10 cellular contexts compared by ENCODE assay signal in the genomic region with DNA sequence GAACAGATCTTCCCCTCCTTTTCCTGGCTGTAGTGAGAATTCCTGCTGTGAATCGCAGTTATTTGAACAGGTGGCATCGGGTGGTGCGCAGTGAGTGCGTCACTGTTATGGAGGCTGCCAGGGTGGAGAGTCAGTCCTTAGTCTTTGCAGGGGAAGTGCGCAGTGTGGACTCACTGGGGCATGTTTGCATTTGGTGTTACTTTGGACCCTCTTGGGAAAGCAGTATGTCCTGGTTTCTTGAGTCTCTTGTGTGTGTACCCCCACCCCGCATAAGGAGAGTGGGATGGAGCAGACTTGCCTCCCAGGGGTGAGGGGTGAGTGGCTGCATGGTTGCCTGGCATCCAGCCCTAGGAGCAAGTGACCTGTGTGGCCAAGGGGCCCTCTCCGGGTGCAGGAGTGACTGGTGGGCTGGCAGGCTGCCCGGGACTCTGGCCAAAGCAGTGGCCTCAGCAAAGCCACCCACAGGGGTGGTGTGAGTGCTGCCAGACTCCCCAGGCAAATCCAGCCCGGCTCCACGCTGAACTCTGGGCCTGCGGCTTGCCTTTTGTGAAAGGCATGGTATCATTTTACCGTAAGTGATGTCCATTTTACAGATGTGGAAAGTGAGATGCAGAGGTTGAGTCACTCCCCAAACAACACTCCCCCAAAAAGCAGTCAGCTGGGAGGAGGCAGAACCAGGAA. TPM values are rescaled to one million over a fixed set of nuclear protein-coding genes. Genes with fewer than 3 reads are reported as not detected.
A peak's percentile ranks its signal among the peaks of the same experiment; 100 is the strongest.
DNase-seq lines count a peak whose midpoint lies in the region; ATAC-seq and TF ChIP-seq lines count a peak whose summit lies in the region.
"Had no signal": no experiment of that assay in that cellular context is flagged by ENCODE, and none has a peak within 500 bp of the region (broad histone marks: within the 10 kb centered on the region; RNA-seq: fewer than 3 reads in every experiment).

No MANE protein-coding gene starts in this region.

- WGBS in mesodermal cell (ENCODE audit: insufficient coverage in 2 of 2), 2 experiments = 92 to 97% methylated on average over 8 to 9 of the region's 12 CpGs

- no peak for TF ChIP-seq CTCF in foreskin keratinocyte (conservative IDR thresholded peaks at IDR 0.05)

- H3K4me1 ChIP-seq in mesodermal cell (ENCODE audit: control insufficient read depth, insufficient read depth, low read length, poor library complexity, severe bottlenecking) (peaks cover 41% of the 10 kb centered on the region), foreskin keratinocyte (peaks cover 24% of the 10 kb centered on the region)

- no peaks in the 10 kb centered on the region for H3K27me3 ChIP-seq in foreskin keratinocyte

- no peaks in the 10 kb centered on the region for H3K9me3 ChIP-seq in mesodermal cell (ENCODE audit: control insufficient read depth, low read length)

- ATAC-seq in GM21526 (IDR thresholded peaks at IDR 0.05; ENCODE audit: low FRiP score, unreplicated experiment) (no peak), foreskin keratinocyte (no peak)

- H3K27ac ChIP-seq in mesodermal cell (ENCODE audit: low read depth, low read length, severe bottlenecking) = peak overlapping the region; percentile 86
- no peak overlapping the region for H3K27ac ChIP-seq in foreskin keratinocyte
- H3K27ac ChIP-seq: KMS-11 had no signal

- DNase-seq in A172 (ENCODE audit: low spot score) (peak; percentile 83), NCI-H146 treated with DMSO at 0.1 percent for 48 hours (lab: John Stamatoyannopoulos, UW; ENCODE audit: unreplicated experiment) (peak; percentile 65), cerebellar cortex (ENCODE audit: low spot score) (peak; percentile 87), HPDE6-E6E7 (ENCODE audit: extremely low spot score) (no peak), amniotic stem cell (lab: John Stamatoyannopoulos, UW) (no peak), foreskin keratinocyte (no peak)

- no peak overlapping the region for H3K4me3 ChIP-seq in mesodermal cell (ENCODE audit: extremely low read depth, insufficient read depth, low read length, poor library complexity, severe bottlenecking)

- H3K36me3 ChIP-seq in mesodermal cell (ENCODE audit: control insufficient read depth, insufficient read depth, low read length) = peaks cover 95% of the 10 kb centered on the region

RNA-seq across cellular contexts. Expression of a gene that starts 46.4 kb away (rescaled TPM):
- total RNA-seq in A172 (2014; rRNA removed; shearing (Covaris generic)) = not detected in 2 replicates
- polyA plus RNA-seq in mesodermal cell (2013, experiment 1 of 2) = 0.66 TPM
- polyA plus RNA-seq in mesodermal cell (2013, experiment 2 of 2) = not detected
- total RNA-seq in foreskin keratinocyte = not detected in 2 replicates
- not detected in 2 replicates for polyA plus RNA-seq in foreskin keratinocyte
- polyA plus RNA-seq: BJ had no signal

Comparison
In these comparisons a context has a peak if more than half of its experiments do, and no peak if none do; other contexts are left out.
1. DNase-seq: peak in A172 (single experiment), NCI-H146 treated with DMSO at 0.1 percent for 48 hours (single experiment) and cerebellar cortex (single experiment); none in HPDE6-E6E7 (single experiment), amniotic stem cell (single experiment) and foreskin keratinocyte (0 of 2).